ENCODE assay signal across 11 cellular contexts in genomic region chr3:129612350-129613204, GRCh38. TPM values are rescaled to one million over a fixed set of nuclear protein-coding genes. Genes with fewer than 3 reads are reported as not detected.
DNase-seq lines count a peak whose midpoint lies in the region; ATAC-seq and TF ChIP-seq lines count a peak whose summit lies in the region.
"Had no signal": no experiment of that assay in that cellular context is flagged by ENCODE, and none has a peak within 500 bp of the region (broad histone marks: within the 10 kb centered on the region; RNA-seq: fewer than 3 reads in every experiment).

No MANE protein-coding gene starts in this region.

- TF ChIP-seq EP300 in SK-N-SH (IDR thresholded peaks at IDR 0.05; ENCODE audit: borderline replicate concordance in 1 of 2, low read depth in 1 of 2, low read length in 1 of 2) (no peak), upper lobe of left lung (IDR thresholded peaks at IDR 0.05) (no peak)

- H3K4ac ChIP-seq in mesendoderm (ENCODE audit: low read depth, low read length), result peak overlapping the region; percentile 56

- H3K27ac ChIP-seq in SK-N-SH (ENCODE audit: low read depth in 2 of 2, low read length in 1 of 2), result no peak overlapping the region
- H3K27ac ChIP-seq in coronary artery, result peak overlapping the region; percentile 56 to 76
- peak overlapping the region; percentile 81 for H3K27ac ChIP-seq in mesendoderm (ENCODE audit: low read depth, low read length)
- peak overlapping the region; percentile 55 to 82 (median 66) for H3K27ac ChIP-seq in upper lobe of left lung
- H3K27ac ChIP-seq: 22Rv1 had no signal

- H3K23ac ChIP-seq in mesendoderm (ENCODE audit: low read length), result no peak overlapping the region

- no peaks in the 10 kb centered on the region for H4K20me1 ChIP-seq in SK-N-SH (ENCODE audit: insufficient read depth)

- no peaks in the 10 kb centered on the region for H3K9me2 ChIP-seq in SK-N-SH

- no peak overlapping the region for H4K5ac ChIP-seq in mesendoderm (ENCODE audit: low read length)

- H3K79me2 ChIP-seq in SK-N-SH (ENCODE audit: insufficient read depth) (no peaks in the 10 kb centered on the region), mesendoderm (ENCODE audit: control insufficient read depth, insufficient read depth, low read length) (no peaks in the 10 kb centered on the region)

- no peak overlapping the region for H2BK120ac ChIP-seq in mesendoderm (ENCODE audit: low read depth, low read length)

- TF ChIP-seq POLR2A in upper lobe of left lung (IDR thresholded peaks at IDR 0.05), result no peak

- peak overlapping the region; percentile 34 for H3K18ac ChIP-seq in mesendoderm (ENCODE audit: low read length)

- H2BK15ac ChIP-seq in mesendoderm (replicated peaks; ENCODE audit: low read depth), result no peak overlapping the region

- no peaks in the 10 kb centered on the region for H3K36me3 ChIP-seq in SK-N-SH (replicated peaks in 1 of 2; ENCODE audit: control insufficient read depth in 1 of 2, insufficient read depth in 2 of 2, low read length in 1 of 2)
- H3K36me3 ChIP-seq in mesendoderm (ENCODE audit: control insufficient read depth, insufficient read depth, low read length), result no peaks in the 10 kb centered on the region
- no peaks in the 10 kb centered on the region for H3K36me3 ChIP-seq in upper lobe of left lung

- H3K4me2 ChIP-seq in SK-N-SH (0 out of 2 replicates have a peak overlapping the region, but pooled peaks have one; percentile 37), mesendoderm (ENCODE audit: low read length) (no peak overlapping the region)

- no peak overlapping the region for H3K4me3 ChIP-seq in SK-N-SH (ENCODE audit: low read depth in 2 of 2, low read length in 1 of 2)
- no peak overlapping the region for H3K4me3 ChIP-seq in coronary artery
- H3K4me3 ChIP-seq in mesendoderm (ENCODE audit: low read length), result no peak overlapping the region
- no peak overlapping the region for H3K4me3 ChIP-seq in upper lobe of left lung

- H3F3A ChIP-seq in SK-N-SH (replicated peaks; ENCODE audit: insufficient read depth), result peaks cover 10% of the 10 kb centered on the region

- no peak overlapping the region for H4K8ac ChIP-seq in mesendoderm (ENCODE audit: low read depth, low read length)

- POLR2A ChIA-PET in SK-N-SH (lab: Yijun Ruan, JAX), result no interaction called here

- no peak overlapping the region for H3K9ac ChIP-seq in SK-N-SH
- H3K9ac ChIP-seq in mesendoderm (ENCODE audit: low read length), result peak overlapping the region; percentile 6

- no peaks in the 10 kb centered on the region for H3K79me1 ChIP-seq in mesendoderm (ENCODE audit: low read length)

- peak overlapping the region; percentile 77 for H2AK5ac ChIP-seq in mesendoderm (ENCODE audit: low read length)

- WGBS in SK-N-SH (ENCODE audit: low lambda C conversion rate), result 87% methylated on average over 4 of the region's 13 CpGs
- no CpG with 5 or more reads among the region's 13 CpGs for WGBS in mesendoderm (ENCODE audit: extremely low coverage, insufficient coverage, low lambda C conversion rate)
- 53 to 64% methylated on average over 4 to 13 of the region's 13 CpGs for WGBS in upper lobe of left lung, 2 donors

- CTCF ChIA-PET in SK-N-SH (lab: Yijun Ruan, JAX), result interaction anchor here (0.9 to 1.0 kb wide), 2 partner anchors 15 to 213 kb away, joined by 3 to 5 read pairs; no protein-coding TSS in a partner anchor

- H3K4me1 ChIP-seq in SK-N-SH (ENCODE audit: control insufficient read depth in 1 of 2, insufficient read depth in 2 of 2, low read depth in 1 of 2, low read length in 1 of 2) (peaks cover 3 to 7% of the 10 kb centered on the region in 2 experiments; a peak in 1 of 4 replicates), mesendoderm (ENCODE audit: control insufficient read depth, low read depth, low read length) (peaks cover 15% of the 10 kb centered on the region), upper lobe of left lung (peaks cover 68 to 87% (median 82%) of the 10 kb centered on the region in 4 donors)

- peak overlapping the region; percentile 72; the same call in 1 of the 2 replicates for H2AFZ ChIP-seq in SK-N-SH (ENCODE audit: low read depth)

- H2BK5ac ChIP-seq in mesendoderm (ENCODE audit: low read length), result peak overlapping the region; percentile 59

- TF ChIP-seq CTCF in SK-N-SH (IDR thresholded peaks at IDR 0.05) (no peak), coronary artery (IDR thresholded peaks at IDR 0.05) (no peak), upper lobe of left lung (IDR thresholded peaks at IDR 0.05) (no peak), GM13976 (IDR thresholded peaks at IDR 0.05; ENCODE audit: borderline replicate concordance, control extremely low read depth, extremely low read depth, insufficient read depth, missing control alignments) (no peak)

- H3K27me3 ChIP-seq in SK-N-SH (ENCODE audit: insufficient read depth) (no peaks in the 10 kb centered on the region), mesendoderm (ENCODE audit: insufficient read depth, low read length, poor library complexity) (no peaks in the 10 kb centered on the region), upper lobe of left lung (no peaks in the 10 kb centered on the region)

- ATAC-seq in SK-N-SH treated with all-trans-retinoic acid at 6 μM for 48 hours (no peak), upper lobe of left lung (ENCODE audit: low FRiP score in 2 of 2) (peak in 1 of 2 donors; percentile 15)

- DNase-seq in SK-N-SH (no peak), coronary artery (ENCODE audit: low spot score) (no peak), mesendoderm (peak; percentile 78), upper lobe of left lung (no peak), GM13976 (ENCODE audit: low spot score) (no peak), ecto neural progenitor cell (ENCODE audit: low spot score) (no peak), anterior cingulate cortex (lab: John Stamatoyannopoulos, UW) (no peak)
- DNase-seq: activated CD4-positive, alpha-beta T cell treated with anti-CD3 and anti-CD28 coated beads for 1 hour; GDM1 had no signal

- TF ChIP-seq RAD21 in SK-N-SH (IDR thresholded peaks at IDR 0.05; ENCODE audit: low read length), result no peak

- H3K9me3 ChIP-seq in SK-N-SH, result no peaks in the 10 kb centered on the region
- no peaks in the 10 kb centered on the region for H3K9me3 ChIP-seq in upper lobe of left lung

- in situ Hi-C loops in GM13976 (cut with MboI; ENCODE audit: low sequenced_read_pairs, unreplicated experiment), result no loop called here

- peak overlapping the region; percentile 51 for H3K56ac ChIP-seq in mesendoderm (ENCODE audit: low read length)

TF ChIP-seq in SK-N-SH, 30 proteins besides CTCF, POLR2A, EP300 and RAD21:
- no peak for TF ChIP-seq POLR2AphosphoS5 (IDR thresholded peaks at IDR 0.05; ENCODE audit: low read depth, low read length)
- no peak for TF ChIP-seq TEAD4 (IDR thresholded peaks at IDR 0.05; ENCODE audit: borderline replicate concordance, insufficient read depth)

TF ChIP-seq in SK-N-SH treated with all-trans-retinoic acid at 6 μM for 48 hours, 23 proteins besides CTCF, POLR2A, EP300 and RAD21:
- no peak for TF ChIP-seq CSRNP3 (CRISPR knock-in tag; IDR thresholded peaks at IDR 0.05)
- TF ChIP-seq ZNF70 (CRISPR knock-in tag; IDR thresholded peaks at IDR 0.05), result no peak
- TF ChIP-seq ARNTL (CRISPR knock-in tag; IDR thresholded peaks at IDR 0.05; ENCODE audit: borderline replicate concordance, low read depth), result no peak
- TF ChIP-seq BACH2 (CRISPR knock-in tag; IDR thresholded peaks at IDR 0.05; ENCODE audit: borderline replicate concordance), result no peak
- TF ChIP-seq ZFP30 (CRISPR knock-in tag; IDR thresholded peaks at IDR 0.05), result no peak
- no peak for TF ChIP-seq ZNF8 (CRISPR knock-in tag; IDR thresholded peaks at IDR 0.05)
- TF ChIP-seq ESRRG (CRISPR knock-in tag; IDR thresholded peaks at IDR 0.05), result no peak
- no peak for TF ChIP-seq TCF4 (CRISPR knock-in tag; IDR thresholded peaks at IDR 0.05; ENCODE audit: borderline replicate concordance)
- no peak for TF ChIP-seq CSDC2 (CRISPR knock-in tag; IDR thresholded peaks at IDR 0.05)
- TF ChIP-seq ZC3H10 (CRISPR knock-in tag; IDR thresholded peaks at IDR 0.05), result no peak

RNA-seq across cellular contexts. Expression of gene PLXND1, which starts 6.1 kb away (rescaled TPM):
- 43.0 and 53.5 TPM in 2 replicates for polyA plus RNA-seq in SK-N-SH (2012; rRNA removed)
- 26.5 and 37.7 TPM in 2 replicates for polyA plus RNA-seq in SK-N-SH (2012; cell fraction: cytosol; rRNA removed)
- 122 and 155 TPM in 2 replicates for polyA plus RNA-seq in SK-N-SH (2012; cell fraction: nucleus; rRNA removed)
- polyA plus RNA-seq in mesendoderm (2013, experiment 1 of 2), result 94.2 TPM
- 90.0 TPM for polyA plus RNA-seq in mesendoderm (2013, experiment 2 of 2)
- total RNA-seq in upper lobe of left lung, result 100 to 1,000 TPM in 5 of 6 donors, 10 to 100 TPM in 1; 95.3 to 607 (median 227) TPM

Comparison
In these comparisons a context has a peak if more than half of its experiments do, and no peak if none do; other contexts are left out.
1. H3K27ac ChIP-seq: peak in coronary artery (2 of 2), mesendoderm (single experiment) and upper lobe of left lung (4 of 4); none in SK-N-SH (0 of 2).